25 cellular contexts compared by ENCODE assay signal in the genomic region with DNA sequence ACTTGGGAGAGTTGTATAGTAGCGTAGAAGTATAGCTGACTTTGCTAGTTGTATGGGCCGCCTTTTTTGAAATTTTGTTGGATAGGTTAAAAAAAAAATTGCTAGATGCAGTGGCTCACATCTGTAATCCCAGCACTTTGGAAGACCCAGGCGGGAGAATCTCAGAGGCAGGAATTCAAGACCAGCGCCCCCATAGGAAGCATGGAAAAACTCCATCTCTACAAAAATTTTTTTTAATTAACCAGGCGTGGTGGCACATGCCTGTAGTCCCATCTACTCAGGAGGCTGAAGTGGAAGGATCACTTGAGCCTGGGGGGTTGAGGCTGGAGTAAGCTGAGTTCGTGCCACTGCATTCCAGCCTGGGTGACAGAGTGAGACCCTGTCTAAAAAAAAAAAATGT. TPM values are rescaled to one million over a fixed set of nuclear protein-coding genes. Genes with fewer than 3 reads are reported as not detected.
DNase-seq lines count a peak whose midpoint lies in the region; ATAC-seq and TF ChIP-seq lines count a peak whose summit lies in the region.
"Had no signal": no experiment of that assay in that cellular context is flagged by ENCODE, and none has a peak within 500 bp of the region (broad histone marks: within the 10 kb centered on the region; RNA-seq: fewer than 3 reads in every experiment).

No MANE protein-coding gene starts in this region.

- peaks cover 28% of the 10 kb centered on the region for H3K36me3 Mint-ChIP-seq in chondrocyte (ENCODE audit: low read depth)

- TF ChIP-seq CTCF in AG04450 (IDR thresholded peaks at IDR 0.05; ENCODE audit: low read depth, low read length), result peak; percentile 19; the same call in 1 of the 2 replicates
- TF ChIP-seq CTCF in chondrocyte (IDR thresholded peaks at IDR 0.05), result peak; percentile 47

- H2BK5ac ChIP-seq in mesendoderm (ENCODE audit: low read length), result no peak overlapping the region

- H3K36me3 ChIP-seq in mesendoderm (ENCODE audit: control insufficient read depth, insufficient read depth, low read length), result no peaks in the 10 kb centered on the region
- H3K36me3 ChIP-seq: uterus had no signal

- H3K27ac ChIP-seq in AG04450 (ENCODE audit: low read depth, low read length), result no peak overlapping the region
- no peak overlapping the region for H3K27ac ChIP-seq in mesendoderm (ENCODE audit: low read depth, low read length)
- H3K27ac ChIP-seq: adrenal gland, cardiac muscle cell, prostate gland, RWPE1, uterus had no signal

- H2AK5ac ChIP-seq in mesendoderm (ENCODE audit: low read length), result no peak overlapping the region

- no peak overlapping the region for H3K18ac ChIP-seq in mesendoderm (ENCODE audit: low read length)

- no peaks in the 10 kb centered on the region for H3K4me1 ChIP-seq in mesendoderm (ENCODE audit: control insufficient read depth, low read depth, low read length)
- H3K4me1 ChIP-seq: adrenal gland, prostate gland, uterus had no signal

- H3K9me3 Mint-ChIP-seq in chondrocyte (ENCODE audit: low read depth), result no peaks in the 10 kb centered on the region
- H3K9me3 Mint-ChIP-seq: activated CD4-positive, alpha-beta memory T cell treated with anti-CD3 and anti-CD28 coated beads for 36 hours; dendritic cell treated with granulocyte-macrophage colony-stimulating factor and Interleukin-4, amounts not matched to agents 40 ng/mL and 50 ng/mL, for 4 days had no signal

- peaks cover 9% of the 10 kb centered on the region for H3K4me1 Mint-ChIP-seq in chondrocyte (ENCODE audit: low read depth)

- no peak overlapping the region for H2BK15ac ChIP-seq in mesendoderm (replicated peaks; ENCODE audit: low read depth)

- H3K27me3 ChIP-seq in AG04450 (ENCODE audit: control insufficient read depth, insufficient read depth, low read length) (no peaks in the 10 kb centered on the region), mesendoderm (ENCODE audit: insufficient read depth, low read length, poor library complexity) (no peaks in the 10 kb centered on the region)
- H3K27me3 ChIP-seq: adrenal gland, cardiac muscle cell, uterus had no signal

- H4K5ac ChIP-seq in mesendoderm (ENCODE audit: low read length), result no peak overlapping the region

- no peak overlapping the region for H4K8ac ChIP-seq in mesendoderm (ENCODE audit: low read depth, low read length)

- no peak overlapping the region for H2BK120ac ChIP-seq in mesendoderm (ENCODE audit: low read depth, low read length)

- no peaks in the 10 kb centered on the region for H3K27me3 Mint-ChIP-seq in chondrocyte (ENCODE audit: low read depth)
- H3K27me3 Mint-ChIP-seq: activated CD4-positive, alpha-beta memory T cell treated with anti-CD3 and anti-CD28 coated beads for 36 hours; CD4-positive, CD25-positive, alpha-beta regulatory T cell; dendritic cell treated with granulocyte-macrophage colony-stimulating factor and Interleukin-4, amounts not matched to agents 40 ng/mL and 50 ng/mL, for 4 days had no signal

- no peak overlapping the region for H3K27ac Mint-ChIP-seq in chondrocyte (ENCODE audit: unreplicated experiment)
- H3K27ac Mint-ChIP-seq: activated CD4-positive, alpha-beta memory T cell treated with anti-CD3 and anti-CD28 coated beads for 36 hours; dendritic cell treated with granulocyte-macrophage colony-stimulating factor and Interleukin-4, amounts not matched to agents 40 ng/mL and 50 ng/mL, for 4 days had no signal

- no peak overlapping the region for H3K56ac ChIP-seq in mesendoderm (ENCODE audit: low read length)

- no peak overlapping the region for H3K4me3 ChIP-seq in AG04450 (ENCODE audit: low read depth, low read length)
- H3K4me3 ChIP-seq in mesendoderm (ENCODE audit: low read length), result no peak overlapping the region
- H3K4me3 ChIP-seq: adrenal gland, cardiac muscle cell, prostate gland, uterus had no signal

- no peaks in the 10 kb centered on the region for H3K9me3 ChIP-seq in AG04450 (ENCODE audit: control insufficient read depth, insufficient read depth, low read length)
- H3K9me3 ChIP-seq: adrenal gland, prostate gland, uterus had no signal

- H3K4ac ChIP-seq in mesendoderm (ENCODE audit: low read depth, low read length), result no peak overlapping the region

- H3K4me3 Mint-ChIP-seq in chondrocyte (ENCODE audit: unreplicated experiment), result no peak overlapping the region
- H3K4me3 Mint-ChIP-seq: activated CD4-positive, alpha-beta memory T cell treated with anti-CD3 and anti-CD28 coated beads for 36 hours; CD4-positive, CD25-positive, alpha-beta regulatory T cell; dendritic cell treated with granulocyte-macrophage colony-stimulating factor and Interleukin-4, amounts not matched to agents 40 ng/mL and 50 ng/mL, for 4 days had no signal

- no peak overlapping the region for H3K23ac ChIP-seq in mesendoderm (ENCODE audit: low read length)

- 100% methylated on average over 2 of the region's 6 CpGs for WGBS in mesendoderm (ENCODE audit: extremely low coverage, insufficient coverage, low lambda C conversion rate)

- H3K79me1 ChIP-seq in mesendoderm (ENCODE audit: low read length), result no peaks in the 10 kb centered on the region

- H3K9ac ChIP-seq in mesendoderm (ENCODE audit: low read length), result no peak overlapping the region

- ATAC-seq in HG03095 (IDR thresholded peaks at IDR 0.05; ENCODE audit: unreplicated experiment) (no peak), GM21786 (IDR thresholded peaks at IDR 0.05; ENCODE audit: unreplicated experiment) (no peak), GM18870 (IDR thresholded peaks at IDR 0.05; ENCODE audit: unreplicated experiment) (no peak)

- DNase-seq in AG04450 (ENCODE audit: low read depth, low spot score) (no peak), HCEC 1CT (peak; percentile 17), chondrocyte (ENCODE audit: low spot score) (no peak), mesendoderm (peak; percentile 64)
- no peak for DNase-seq in activated effector memory CD4-positive, alpha-beta T cell treated with Interleukin-2 at 50 U/mL for 16 hours
- DNase-seq: activated CD4-positive, alpha-beta memory T cell treated with anti-CD3 and anti-CD28 coated beads for 36 hours; activated gamma-delta T cell treated with Interleukin-2 at 50 U/mL for 16 hours; activated T-cell treated with anti-CD3 and anti-CD28 coated beads for 4 hours; adrenal gland; CD4-positive, CD25-positive, alpha-beta regulatory T cell; DMS 273 treated with DMSO at 0.1 percent for 48 hours; GF-D8; IMR-90; NCI-H1092 treated with DMSO at 0.1 percent for 48 hours; NCI-H2081; NCI-H510A; stimulated activated CD4-positive, alpha-beta T cell treated with anti-CD3 and anti-CD28 coated beads, Interleukin-1b, Interleukin-23, amount 100 ng/mL, for 48 hours; uterus had no signal

- CTCF ChIA-PET in AG04450 (lab: Charles Lee), result interaction anchor here (0.5 kb wide), 2 partner anchors 215 to 292 kb away, joined by 3 to 5 read pairs; no protein-coding TSS in a partner anchor

- POLR2A ChIA-PET in AG04450 (lab: Yijun Ruan, JAX), result no interaction called here

- no peak overlapping the region for H3K4me2 ChIP-seq in mesendoderm (ENCODE audit: low read length)

- H3K79me2 ChIP-seq in mesendoderm (ENCODE audit: control insufficient read depth, insufficient read depth, low read length), result no peaks in the 10 kb centered on the region

RNA-seq across cellular contexts. Expression of a gene that starts 59.2 kb away (rescaled TPM):
- polyA plus RNA-seq in AG04450 (2011; rRNA removed), result 18.0 and 29.1 TPM in 2 replicates
- polyA minus RNA-seq in AG04450 (2011; rRNA and poly(A)+ RNA removed), result 10.4 and 18.7 TPM in 2 replicates
- total RNA-seq in chondrocyte, result 36.4 to 59.1 TPM (median 37.7 TPM) in 3 replicates
- 20.1 TPM for polyA plus RNA-seq in mesendoderm (2013, experiment 1 of 2)
- polyA plus RNA-seq in mesendoderm (2013, experiment 2 of 2), result 19.0 TPM

Comparison
In these comparisons a context has a peak if more than half of its experiments do, and no peak if none do; other contexts are left out.
1. DNase-seq: peak in HCEC 1CT (single experiment) and mesendoderm (single experiment); none in AG04450 (single experiment), chondrocyte (single experiment) and activated effector memory CD4-positive, alpha-beta T cell treated with Interleukin-2 at 50 U/mL for 16 hours (single experiment).